ENCODE assay signal across 17 cellular contexts in the genomic region with DNA sequence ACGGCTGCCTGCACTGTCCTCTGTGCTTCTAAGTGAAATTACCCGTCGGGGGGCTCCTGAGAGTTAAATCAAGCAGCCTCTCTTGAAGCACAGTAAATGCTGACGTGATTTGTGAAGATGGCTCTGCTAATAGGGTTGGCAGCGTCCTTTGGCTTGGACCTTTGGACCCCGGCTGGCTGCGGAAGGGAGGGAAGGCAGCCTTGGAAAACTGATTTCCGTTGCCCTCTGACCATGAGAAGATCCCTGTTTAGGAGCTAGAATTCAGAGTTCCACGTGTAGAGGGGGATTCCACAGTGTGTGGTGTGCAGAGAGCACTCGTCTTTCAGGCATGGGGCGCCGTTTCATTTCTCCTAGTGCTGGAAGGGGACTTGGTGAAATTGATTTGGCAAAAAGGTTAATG.
"Had no signal": no experiment of that assay in that cellular context is flagged by ENCODE, and none has a peak within 500 bp of the region (broad histone marks: within the 10 kb centered on the region; RNA-seq: fewer than 3 reads in every experiment).

No MANE protein-coding gene starts in this region.

- H3K27me3 ChIP-seq: esophagus squamous epithelium, gastroesophageal sphincter, hepatocyte, neutrophil, right atrium auricular region had no signal

- H3K27me3 Mint-ChIP-seq: memory B cell had no signal

- H3K36me3 ChIP-seq: esophagus squamous epithelium, gastroesophageal sphincter, lower lobe of right lung, neutrophil, right atrium auricular region had no signal

- H3K4me2 ChIP-seq: hepatocyte, smooth muscle cell had no signal

- H3K9me3 Mint-ChIP-seq: mesothelial cell of epicardium had no signal

- ATAC-seq: gastroesophageal sphincter, left colon, lower lobe of right lung had no signal

- H3K4me1 ChIP-seq: lower lobe of right lung, right atrium auricular region had no signal

- H2AFZ ChIP-seq: hepatocyte had no signal

- H3K79me2 ChIP-seq: hepatocyte had no signal

- H3K27ac Mint-ChIP-seq: mesothelial cell of epicardium had no signal

- H3K4me3 ChIP-seq: esophagus squamous epithelium, gastroesophageal sphincter, hepatocyte, lower lobe of right lung, right atrium auricular region, smooth muscle cell had no signal

- H3K9me3 ChIP-seq: esophagus squamous epithelium, gastroesophageal sphincter, lower lobe of right lung, neutrophil, right atrium auricular region had no signal

- H3K27ac ChIP-seq: esophagus squamous epithelium, gastroesophageal sphincter, hepatocyte, lower lobe of right lung, neutrophil, right atrium auricular region had no signal

- DNase-seq: effector memory CD4-positive, alpha-beta T cell; esophagus squamous epithelium; foreskin fibroblast; glutamatergic neuron; left colon; lower lobe of right lung; posterior cingulate gyrus; stimulated activated CD4-positive, alpha-beta T cell treated with anti-CD3 and anti-CD28 coated beads, Interleukin-2, amount 100 ng/mL, for 48 hours; stimulated activated naive CD4-positive, alpha-beta T cell treated with Interleukin-2 at 50 U/mL for 16 hours; trophoblast cell had no signal

- H3K36me3 Mint-ChIP-seq: memory B cell, mesothelial cell of epicardium had no signal

- H3K4me3 Mint-ChIP-seq: memory B cell, mesothelial cell of epicardium had no signal
